In the genomic region with DNA sequence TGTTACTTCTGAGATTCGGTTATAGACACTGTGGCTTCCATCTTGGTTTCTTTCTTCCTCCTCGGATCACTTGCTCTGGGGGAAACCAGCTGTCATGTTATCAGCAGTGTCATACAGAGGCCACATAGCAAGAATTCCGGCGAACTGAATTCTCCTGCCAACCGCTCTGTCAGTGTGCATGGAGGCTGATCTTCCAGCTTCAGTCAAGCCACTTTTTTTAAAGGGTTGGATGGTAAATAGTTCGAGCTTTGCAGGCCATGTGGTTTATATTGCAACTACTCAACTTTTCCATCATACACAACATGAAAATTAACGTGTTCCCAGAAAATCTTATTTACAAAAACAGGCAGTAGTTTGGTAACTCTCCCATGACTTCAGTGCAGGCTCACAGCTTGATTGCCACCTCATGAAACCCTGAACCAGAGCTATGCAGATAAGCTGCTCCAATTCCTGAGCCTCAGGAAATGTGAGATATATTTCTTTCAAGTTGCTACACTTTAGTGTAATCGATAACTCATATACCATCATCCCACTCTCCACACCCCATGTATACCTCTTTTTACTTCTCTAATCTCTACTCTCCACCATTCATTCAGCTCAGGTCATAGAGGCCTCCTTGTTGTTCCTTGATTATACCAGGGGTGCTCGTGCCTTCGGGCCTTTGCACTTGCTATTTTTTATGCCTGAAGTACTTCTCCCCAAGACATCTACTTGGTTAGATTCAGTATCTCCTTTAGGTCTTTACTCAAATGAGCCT, we compare ENCODE assay signal across 15 cellular contexts. TPM values are rescaled to one million over a fixed set of nuclear protein-coding genes. Genes with fewer than 3 reads are reported as not detected.
A peak's percentile ranks its signal among the peaks of the same experiment; 100 is the strongest.
DNase-seq lines count a peak whose midpoint lies in the region; ATAC-seq lines count a peak whose summit lies in the region.
"Had no signal": no experiment of that assay in that cellular context is flagged by ENCODE, and none has a peak within 500 bp of the region (broad histone marks: within the 10 kb centered on the region; RNA-seq: fewer than 3 reads in every experiment).

No MANE protein-coding gene starts in this region.

- ATAC-seq in T-helper 17 cell (no peak), HG02642 (IDR thresholded peaks at IDR 0.05; ENCODE audit: poor library complexity, unreplicated experiment) (no peak), GM18907 (IDR thresholded peaks at IDR 0.05; ENCODE audit: unreplicated experiment) (no peak)
- ATAC-seq in stimulated activated effector memory CD8-positive, alpha-beta T cell treated with anti-CD3 and anti-CD28 coated beads, Interleukin-12 subunit alpha, Interleukin-12 subunit beta, amount 100 ng/mL, for 72 hours: peak; percentile 26

- peaks cover 32% of the 10 kb centered on the region for H3K36me3 Mint-ChIP-seq in activated T-cell treated with anti-CD3 and anti-CD28 coated beads, Interleukin-2, amount 50 U/mL, for 24 hours (ENCODE audit: low read depth)
- peaks cover 7% of the 10 kb centered on the region for H3K36me3 Mint-ChIP-seq in T-helper 17 cell (ENCODE audit: low read depth)
- peaks cover 32% of the 10 kb centered on the region for H3K36me3 Mint-ChIP-seq in stimulated activated effector memory CD8-positive, alpha-beta T cell treated with anti-CD3 and anti-CD28 coated beads, Interleukin-12 subunit alpha, Interleukin-12 subunit beta, amount 100 ng/mL, for 72 hours

- no peak for DNase-seq in activated T-cell treated with anti-CD3 and anti-CD28 coated beads, Interleukin-2, amount 50 U/mL, for 24 hours
- DNase-seq in activated T-cell treated with anti-CD3 and anti-CD28 coated beads, Interleukin-2, amount 50 U/mL, for 1 hour: no peak
- no peak for DNase-seq in T-helper 17 cell
- DNase-seq in fibroblast of gingiva (ENCODE audit: low read depth): peak; percentile 73
- DNase-seq in stimulated activated effector memory CD8-positive, alpha-beta T cell treated with anti-CD3 and anti-CD28 coated beads, Interleukin-12 subunit alpha, Interleukin-12 subunit beta, amount 100 ng/mL, for 72 hours (ENCODE audit: low spot score in 2 of 2): no peak
- DNase-seq in stimulated activated naive CD4-positive, alpha-beta T cell treated with Interleukin-2 at 50 U/mL for 16 hours (lab: John Stamatoyannopoulos, UW): no peak
- DNase-seq: COR-L47, cortex of kidney, mammary epithelial cell, NCI-H748 treated with DMSO at 0.1 percent for 48 hours, T1000 had no signal

- peak overlapping the region; percentile 4 for H3K27ac Mint-ChIP-seq in activated T-cell treated with anti-CD3 and anti-CD28 coated beads, Interleukin-2, amount 50 U/mL, for 24 hours
- H3K27ac Mint-ChIP-seq in T-helper 17 cell: peak overlapping the region; percentile 62
- no peak overlapping the region for H3K27ac Mint-ChIP-seq in stimulated activated effector memory CD8-positive, alpha-beta T cell treated with anti-CD3 and anti-CD28 coated beads, Interleukin-12 subunit alpha, Interleukin-12 subunit beta, amount 100 ng/mL, for 72 hours
- H3K27ac Mint-ChIP-seq: activated naive CD4-positive, alpha-beta T cell treated with anti-CD3 and anti-CD28 coated beads, Interleukin-2, amount 50 U/mL, for 72 hours had no signal

- peaks cover 19% of the 10 kb centered on the region for H3K4me1 Mint-ChIP-seq in activated T-cell treated with anti-CD3 and anti-CD28 coated beads, Interleukin-2, amount 50 U/mL, for 24 hours (ENCODE audit: low read depth)
- H3K4me1 Mint-ChIP-seq in T-helper 17 cell: peaks cover 8% of the 10 kb centered on the region
- H3K4me1 Mint-ChIP-seq in stimulated activated effector memory CD8-positive, alpha-beta T cell treated with anti-CD3 and anti-CD28 coated beads, Interleukin-12 subunit alpha, Interleukin-12 subunit beta, amount 100 ng/mL, for 72 hours: peaks cover 14% of the 10 kb centered on the region

- H3K9me3 Mint-ChIP-seq in activated T-cell treated with anti-CD3 and anti-CD28 coated beads, Interleukin-2, amount 50 U/mL, for 24 hours: no peaks in the 10 kb centered on the region
- no peaks in the 10 kb centered on the region for H3K9me3 Mint-ChIP-seq in stimulated activated effector memory CD8-positive, alpha-beta T cell treated with anti-CD3 and anti-CD28 coated beads, Interleukin-12 subunit alpha, Interleukin-12 subunit beta, amount 100 ng/mL, for 72 hours
- H3K9me3 Mint-ChIP-seq: activated naive CD4-positive, alpha-beta T cell treated with anti-CD3 and anti-CD28 coated beads, Interleukin-2, amount 50 U/mL, for 72 hours had no signal

- H3K4me3 Mint-ChIP-seq in activated T-cell treated with anti-CD3 and anti-CD28 coated beads, Interleukin-2, amount 50 U/mL, for 24 hours: no peak overlapping the region
- H3K4me3 Mint-ChIP-seq in T-helper 17 cell: no peak overlapping the region
- H3K4me3 Mint-ChIP-seq in stimulated activated effector memory CD8-positive, alpha-beta T cell treated with anti-CD3 and anti-CD28 coated beads, Interleukin-12 subunit alpha, Interleukin-12 subunit beta, amount 100 ng/mL, for 72 hours: no peak overlapping the region

- no peaks in the 10 kb centered on the region for H3K27me3 Mint-ChIP-seq in activated T-cell treated with anti-CD3 and anti-CD28 coated beads, Interleukin-2, amount 50 U/mL, for 24 hours
- no peaks in the 10 kb centered on the region for H3K27me3 Mint-ChIP-seq in T-helper 17 cell

- no peaks in the 10 kb centered on the region for H3K9me3 ChIP-seq in T-helper 17 cell (ENCODE audit: control insufficient read depth, low read length, poor library complexity, severe bottlenecking)
- H3K9me3 ChIP-seq: esophagus muscularis mucosa had no signal

RNA-seq across cellular contexts. Expression of a gene that starts 7.2 kb away (rescaled TPM):
- total RNA-seq in T-helper 17 cell: 10 to 100 TPM; 64.9 to 68.2 TPM

RNA-seq across cellular contexts. Expression of a gene that starts 45.6 kb away (rescaled TPM):
- 10 to 100 TPM in 1 of 2 donors, 1 to 10 TPM in 1; 8.4 to 14.5 TPM for total RNA-seq in T-helper 17 cell
